8 cellular contexts compared by ENCODE assay signal in genomic region chr2:237998530-237998929, GRCh38. TPM values are rescaled to one million over a fixed set of nuclear protein-coding genes. Genes with fewer than 3 reads are reported as not detected.
DNase-seq lines count a peak whose midpoint lies in the region; ATAC-seq and TF ChIP-seq lines count a peak whose summit lies in the region.

No MANE protein-coding gene starts in this region.

- no peak overlapping the region for H4K91ac ChIP-seq in IMR-90 (ENCODE audit: insufficient read depth, low read depth, low read length)

- H3K4me3 ChIP-seq in GM12865 (ENCODE audit: low read depth, low read length) (peak overlapping the region; percentile 35), IMR-90 (ENCODE audit: insufficient read depth, low read depth, low read length) (no peak overlapping the region), spleen (no peak overlapping the region), MG63 (no peak overlapping the region)

- H3K4me1 ChIP-seq in IMR-90 (ENCODE audit: control insufficient read depth, insufficient read depth, low read length) (peaks cover 3% of the 10 kb centered on the region; the same call in 1 of the 2 replicates), spleen (peaks cover 0 to 22% (median 0%) of the 10 kb centered on the region in 6 donors)

- ATAC-seq in GM21528 (IDR thresholded peaks at IDR 0.05; ENCODE audit: low FRiP score, unreplicated experiment) (peak; percentile 85), IMR-90 (ENCODE audit: low read depth) (no peak)

- H2AK5ac ChIP-seq in IMR-90 (ENCODE audit: low read depth, low read length) = no peak overlapping the region

- no peak overlapping the region for H3K23ac ChIP-seq in IMR-90 (ENCODE audit: low read depth, low read length)

- no peak overlapping the region for H3K18ac ChIP-seq in IMR-90 (ENCODE audit: low read depth, low read length)

- no peak overlapping the region for H3K27ac ChIP-seq in IMR-90 (ENCODE audit: insufficient read depth, low read length)
- H3K27ac ChIP-seq in spleen = peak overlapping the region in 3 of 8 donors; percentile 5 to 28 (median 14)

- no peak overlapping the region for H2AK9ac ChIP-seq in IMR-90 (replicated peaks; ENCODE audit: low read depth, low read length, poor library complexity)

- intact Hi-C loops in IMR-90 (cut with micrococcal nuclease) = loop anchor here (5.0 to 10.0 kb wide), 2 partner anchors 66 to 176 kb away; no protein-coding TSS in a partner anchor
- intact Hi-C loops in spleen (cut with DNase I; ENCODE audit: low total_unique reads) = no loop called here

- CTCF ChIA-PET in IMR-90 (lab: Yijun Ruan, JAX) = no interaction called here

- in situ Hi-C loops in IMR-90 (cut with MboI; ENCODE audit: low sequenced_read_pairs) = no loop called here

- no peaks in the 10 kb centered on the region; the same call in 1 of the 2 replicates for H3K36me3 ChIP-seq in IMR-90 (ENCODE audit: control insufficient read depth, insufficient read depth, low read length)
- peaks cover 2 to 68% (median 10%) of the 10 kb centered on the region in 6 donors for H3K36me3 ChIP-seq in spleen
- peaks cover 23% of the 10 kb centered on the region for H3K36me3 ChIP-seq in MG63

- H3K79me1 ChIP-seq in IMR-90 (ENCODE audit: low read depth in 1 of 2, low read length in 2 of 2) = peaks cover 6 to 27% of the 10 kb centered on the region in 2 experiments

- peaks cover 16% of the 10 kb centered on the region for H4K20me1 ChIP-seq in IMR-90 (ENCODE audit: insufficient read depth, low read length)

- WGBS in IMR-90 (ENCODE audit: extremely low coverage in 2 of 2, insufficient read length in 1 of 2), 2 experiments = no CpG with 5 or more reads among the region's 4 CpGs
- WGBS in spleen, 5 donors = 43 to 73% (median 57%) methylated on average over 4 of the region's 4 CpGs

- no peak overlapping the region for H3K56ac ChIP-seq in IMR-90 (ENCODE audit: extremely low read depth, insufficient read depth, low read length)

- TF ChIP-seq CTCF in GM12865 (IDR thresholded peaks at IDR 0.05; ENCODE audit: insufficient read depth, low read depth, low read length, missing control alignments) = no peak
- no peak for TF ChIP-seq CTCF in IMR-90 (conservative IDR thresholded peaks at IDR 0.05; ENCODE audit: low read depth, low read length)
- no peak for TF ChIP-seq CTCF in spleen (IDR thresholded peaks at IDR 0.05 in 8 of 11, conservative IDR thresholded peaks at IDR 0.05 in 3 of 11)

- no peak overlapping the region for H3K14ac ChIP-seq in IMR-90 (replicated peaks; ENCODE audit: low read depth, low read length)

- H3K4me2 ChIP-seq in IMR-90 (ENCODE audit: low read depth, low read length) = no peak overlapping the region

- DNase-seq in GM12865 (ENCODE audit: low read depth) (peak; percentile 83), IMR-90 (peak; percentile 41), dermis blood vessel endothelial cell (peak; percentile 75), spleen (no peak), putamen (ENCODE audit: low spot score) (no peak), NCI-H82 treated with DMSO at 0.1 percent for 48 hours (lab: John Stamatoyannopoulos, UW; ENCODE audit: unreplicated experiment) (no peak), MG63 (no peak)

- H4K5ac ChIP-seq in IMR-90 (ENCODE audit: low read depth, low read length) = no peak overlapping the region

- H3K9me3 ChIP-seq in IMR-90 (ENCODE audit: control insufficient read depth, insufficient read depth, low read length) (no peaks in the 10 kb centered on the region; the same call in 1 of the 2 replicates), spleen (peaks cover 0 to 9% (median 2%) of the 10 kb centered on the region in 8 donors), MG63 (peaks cover 2% of the 10 kb centered on the region; the same call in 1 of the 2 replicates)

- no peak overlapping the region for H4K8ac ChIP-seq in IMR-90 (ENCODE audit: low read depth in 2 of 2, low read length in 2 of 2)

- no peak overlapping the region for H3K4ac ChIP-seq in IMR-90 (ENCODE audit: low read depth, low read length)

- no peak overlapping the region for H2AFZ ChIP-seq in IMR-90 (replicated peaks; ENCODE audit: low read length, poor library complexity)

- no peak overlapping the region for H2BK120ac ChIP-seq in IMR-90 (ENCODE audit: low read depth, low read length)

- no TSS peak for BruUV-seq in IMR-90 (replicated peaks; lab: Mats Ljungman, UMichigan)

- no peak overlapping the region for H2BK15ac ChIP-seq in IMR-90 (ENCODE audit: low read depth, low read length)

- peaks cover 11% of the 10 kb centered on the region for H3K9me1 ChIP-seq in IMR-90 (ENCODE audit: insufficient read depth, low read length)

- POLR2A ChIA-PET in IMR-90 (lab: Charles Lee; ENCODE audit: unreplicated experiment) = no interaction called here

- no peak overlapping the region for H2BK20ac ChIP-seq in IMR-90 (ENCODE audit: low read depth, low read length)

- H3K27me3 ChIP-seq in IMR-90 (ENCODE audit: control insufficient read depth, insufficient read depth, low read length) = no peaks in the 10 kb centered on the region
- H3K27me3 ChIP-seq in spleen (replicated peaks in 1 of 7) = no peaks in the 10 kb centered on the region
- H3K27me3 ChIP-seq in MG63 = no peaks in the 10 kb centered on the region

- dilution Hi-C loops in IMR-90 (cut with HindIII; ENCODE audit: low sequenced_read_pairs, unreplicated experiment) = no loop called here

- no peak for TF ChIP-seq RAD21 in IMR-90 (IDR thresholded peaks at IDR 0.05; ENCODE audit: low read length)

- no peak for TF ChIP-seq POLR2A in IMR-90 (IDR thresholded peaks at IDR 0.05; ENCODE audit: low read depth, low read length)
- no peak for TF ChIP-seq POLR2A in spleen (IDR thresholded peaks at IDR 0.05)

- no peak overlapping the region for H2BK5ac ChIP-seq in IMR-90 (ENCODE audit: low read depth, low read length, poor library complexity, severe bottlenecking)

- H3K9ac ChIP-seq in IMR-90 (ENCODE audit: low read depth, low read length) = no peak overlapping the region

TF ChIP-seq in IMR-90, 13 proteins besides CTCF, POLR2A, EP300 and RAD21:
- no peak for TF ChIP-seq BHLHE40 (IDR thresholded peaks at IDR 0.05; ENCODE audit: low read depth, low read length)
- TF ChIP-seq SMC3 (IDR thresholded peaks at IDR 0.05; ENCODE audit: low read depth, low read length) = no peak
- peak; percentile 11; the same call in 1 of the 2 replicates for TF ChIP-seq CEBPB (IDR thresholded peaks at IDR 0.05; ENCODE audit: low read depth, low read length)
- TF ChIP-seq CHD1 (IDR thresholded peaks at IDR 0.05; ENCODE audit: low read depth, low read length) = no peak

RNA-seq across cellular contexts. Expression of gene UBE2F, which starts 31.7 kb away (rescaled TPM):
- total RNA-seq in IMR-90 (2012; rRNA removed) (44.6 and 59.4 TPM in 2 replicates), dermis blood vessel endothelial cell (59.0 and 59.4 TPM in 2 replicates), spleen (10 to 100 TPM; 32.1 to 73.9 (median 48.9) TPM)
- polyA plus RNA-seq in IMR-90 (2012; rRNA removed) (53.5 and 59.8 TPM in 2 replicates), spleen (10 to 100 TPM; 34.3 to 49.3 (median 46.0) TPM)
- 23.3 and 29.7 TPM in 2 replicates for polyA plus RNA-seq in IMR-90 (2012; cell fraction: cytosol; rRNA removed)
- polyA plus RNA-seq in IMR-90 (2012; cell fraction: nucleus; rRNA removed; ENCODE audit: low replicate concordance) = 12.9 and 38.5 TPM in 2 replicates
- 121 and 138 TPM in 2 replicates for total RNA-seq in MG63 (2014; rRNA removed; shearing (Covaris generic); ENCODE audit: low replicate concordance)

Comparison
In these comparisons a context has a peak if more than half of its experiments do, and no peak if none do; other contexts are left out.
1. DNase-seq: peak in GM12865 (single experiment), IMR-90 (single experiment) and dermis blood vessel endothelial cell (single experiment); none in spleen (single experiment), putamen (single experiment), NCI-H82 treated with DMSO at 0.1 percent for 48 hours (single experiment) and MG63 (single experiment).